9 cellular contexts compared by ENCODE assay signal in genomic region chr6:154410215-154410614, GRCh38. TPM values are rescaled to one million over a fixed set of nuclear protein-coding genes. Genes with fewer than 3 reads are reported as not detected.
A peak's percentile ranks its signal among the peaks of the same experiment; 100 is the strongest.
DNase-seq lines count a peak whose midpoint lies in the region; ATAC-seq and TF ChIP-seq lines count a peak whose summit lies in the region.
"Had no signal": no experiment of that assay in that cellular context is flagged by ENCODE, and none has a peak within 500 bp of the region (broad histone marks: within the 10 kb centered on the region; RNA-seq: fewer than 3 reads in every experiment).

No MANE protein-coding gene starts in this region.

- no peaks in the 10 kb centered on the region for H4K20me1 ChIP-seq in HCT116 (ENCODE audit: insufficient read depth)

- ATAC-seq in HCT116: peak; percentile 47
- ATAC-seq in stimulated activated effector memory CD8-positive, alpha-beta T cell treated with anti-CD3 and anti-CD28 coated beads, Interleukin-12 subunit alpha, Interleukin-12 subunit beta, amount 100 ng/mL, for 72 hours: no peak
- no peak for ATAC-seq in HG03139 (IDR thresholded peaks at IDR 0.05; ENCODE audit: unreplicated experiment)

- RAD21 ChIA-PET in HCT116 (lab: Charles Lee; ENCODE audit: low non-redundant PET in 1 of 2, low total read pairs in 2 of 2, uncharacterized antibody in 2 of 2, unreplicated experiment in 2 of 2): no interaction called here

- H3K4me3 ChIP-seq in HCT116 (replicated peaks in 1 of 2; ENCODE audit: low read depth in 1 of 2, low read length in 2 of 2): peak overlapping the region in 1 of 2 experiments; percentile 18; a peak in 2 of 4 replicates
- H3K4me3 ChIP-seq: HAP-1 had no signal

- CTCF ChIA-PET in HCT116 (lab: Charles Lee): no interaction called here

- no peak overlapping the region for H2AFZ ChIP-seq in HCT116 (ENCODE audit: low read depth, low read length, poor library complexity, severe bottlenecking)

- peak overlapping the region in 1 of 5 experiments; percentile 21 for H3K4me3 Mint-ChIP-seq in brain
- H3K4me3 Mint-ChIP-seq in stimulated activated effector memory CD8-positive, alpha-beta T cell treated with anti-CD3 and anti-CD28 coated beads, Interleukin-12 subunit alpha, Interleukin-12 subunit beta, amount 100 ng/mL, for 72 hours: peak overlapping the region; percentile 28

- peak overlapping the region; percentile 45 for H3K27ac ChIP-seq in HCT116 (ENCODE audit: low read depth, low read length)

- TF ChIP-seq CTCF in HCT116 (IDR thresholded peaks at IDR 0.05 in 2 of 3, conservative IDR thresholded peaks at IDR 0.05 in 1 of 3; ENCODE audit: borderline replicate concordance in 1 of 3, insufficient read depth in 1 of 3, low read depth in 2 of 3, low read length in 2 of 3) (no peak), brain (conservative IDR thresholded peaks at IDR 0.05) (no peak)

- 0 out of 4 replicates have a peak, but pooled peaks cover 0 to 7% of the 10 kb centered on the region in 2 experiments for H3K36me3 ChIP-seq in HCT116 (ENCODE audit: control insufficient read depth in 1 of 2, insufficient read depth in 2 of 2, low read length in 2 of 2)

- intact Hi-C loops in HCT116 (cut with micrococcal nuclease): no loop called here

- peaks cover 0 to 5% (median 0%) of the 10 kb centered on the region in 5 experiments for H3K9me3 Mint-ChIP-seq in brain
- no peaks in the 10 kb centered on the region for H3K9me3 Mint-ChIP-seq in stimulated activated effector memory CD8-positive, alpha-beta T cell treated with anti-CD3 and anti-CD28 coated beads, Interleukin-12 subunit alpha, Interleukin-12 subunit beta, amount 100 ng/mL, for 72 hours

- no peak for TF ChIP-seq RAD21 in HCT116 (IDR thresholded peaks at IDR 0.05; ENCODE audit: low read depth)

- POLR2A ChIA-PET in HCT116 (lab: Charles Lee): no interaction called here

- H3K9me3 ChIP-seq in HCT116 (ENCODE audit: control insufficient read depth in 1 of 2, insufficient read depth in 1 of 2, low read depth in 1 of 2, low read length in 2 of 2): no peaks in the 10 kb centered on the region
- H3K9me3 ChIP-seq: HAP-1 had no signal

- peaks cover 48% of the 10 kb centered on the region for H3K36me3 Mint-ChIP-seq in brain
- H3K36me3 Mint-ChIP-seq in stimulated activated effector memory CD8-positive, alpha-beta T cell treated with anti-CD3 and anti-CD28 coated beads, Interleukin-12 subunit alpha, Interleukin-12 subunit beta, amount 100 ng/mL, for 72 hours: no peaks in the 10 kb centered on the region

- no peaks in the 10 kb centered on the region for H3K27me3 ChIP-seq in HCT116 (ENCODE audit: insufficient read depth, low read length)

- H3K4me1 ChIP-seq in HCT116 (ENCODE audit: control insufficient read depth in 1 of 2, insufficient read depth in 2 of 2, low read length in 2 of 2): peaks cover 25 to 28% of the 10 kb centered on the region in 2 experiments

- H3K9me2 ChIP-seq in HCT116 (ENCODE audit: insufficient read depth): no peaks in the 10 kb centered on the region

- no peak for DNase-seq in HCT116 (ENCODE audit: low read depth, low spot score)
- DNase-seq in kidney tubule cell (ENCODE audit: low spot score): peak; percentile 24
- no peak for DNase-seq in stimulated activated effector memory CD8-positive, alpha-beta T cell treated with anti-CD3 and anti-CD28 coated beads, Interleukin-12 subunit alpha, Interleukin-12 subunit beta, amount 100 ng/mL, for 72 hours (ENCODE audit: low spot score in 2 of 2)
- DNase-seq in amygdala (lab: John Stamatoyannopoulos, UW): no peak
- DNase-seq in NK-92 treated with Interleukin-12 subunit alpha and Interleukin-12 subunit beta, amount 100 ng/mL, for 24 hours (lab: John Stamatoyannopoulos, UW): no peak
- no peak for DNase-seq in NK-92 (lab: John Stamatoyannopoulos, UW; ENCODE audit: unreplicated experiment)

- peaks cover 9% of the 10 kb centered on the region for H3K27me3 Mint-ChIP-seq in brain

- BruUV-seq in HCT116 (replicated peaks; lab: Mats Ljungman, UMichigan): no TSS peak

- H3K27ac Mint-ChIP-seq in brain: peak overlapping the region in 4 of 5 experiments; percentile 28 to 86 (median 64)
- H3K27ac Mint-ChIP-seq in stimulated activated effector memory CD8-positive, alpha-beta T cell treated with anti-CD3 and anti-CD28 coated beads, Interleukin-12 subunit alpha, Interleukin-12 subunit beta, amount 100 ng/mL, for 72 hours: no peak overlapping the region

- peaks cover 25% of the 10 kb centered on the region for H3K4me1 Mint-ChIP-seq in brain
- H3K4me1 Mint-ChIP-seq in stimulated activated effector memory CD8-positive, alpha-beta T cell treated with anti-CD3 and anti-CD28 coated beads, Interleukin-12 subunit alpha, Interleukin-12 subunit beta, amount 100 ng/mL, for 72 hours: peaks cover 16% of the 10 kb centered on the region

- H3K79me2 ChIP-seq in HCT116 (ENCODE audit: insufficient read depth, low read length): no peaks in the 10 kb centered on the region

- peak overlapping the region; percentile 66 for H3K4me2 ChIP-seq in HCT116 (ENCODE audit: low read length)

- peak overlapping the region; percentile 14; the same call in 1 of the 2 replicates for H3K9ac ChIP-seq in HCT116 (ENCODE audit: low read length)

- no peak for TF ChIP-seq POLR2A in HCT116 (IDR thresholded peaks at IDR 0.05; ENCODE audit: borderline replicate concordance, extremely low read depth, insufficient read depth, insufficient read length)

TF ChIP-seq in HCT116, 20 proteins besides CTCF, POLR2A, EP300 and RAD21:
- TF ChIP-seq EZH2phosphoT487 (IDR thresholded peaks at IDR 0.05; ENCODE audit: borderline replicate concordance) (no peak), TCF7L2 (IDR thresholded peaks at IDR 0.05; ENCODE audit: borderline replicate concordance, extremely low read depth, insufficient read depth, insufficient read length) (no peak), SRF (IDR thresholded peaks at IDR 0.05; ENCODE audit: low read depth) (no peak), ZNF274 (IDR thresholded peaks at IDR 0.05; ENCODE audit: low read depth, low read length) (no peak), CEBPB (IDR thresholded peaks at IDR 0.05; ENCODE audit: low read depth) (no peak), ATF3 (IDR thresholded peaks at IDR 0.05) (no peak), ELF1 (IDR thresholded peaks at IDR 0.05; ENCODE audit: borderline replicate concordance, low read depth) (no peak), POLR2AphosphoS5 (IDR thresholded peaks at IDR 0.05; ENCODE audit: low read depth, low read length) (no peak), FOSL1 (IDR thresholded peaks at IDR 0.05; ENCODE audit: low read depth) (no peak), MAX (IDR thresholded peaks at IDR 0.05) (no peak), EZH2 (IDR thresholded peaks at IDR 0.05) (no peak), EGR1 (IDR thresholded peaks at IDR 0.05; ENCODE audit: low read depth) (no peak), CBX3 (IDR thresholded peaks at IDR 0.05; ENCODE audit: low read depth) (no peak), REST (IDR thresholded peaks at IDR 0.05; ENCODE audit: low read depth) (no peak)
TF ChIP-seq in HCT116: peak in this region for 0.

RNA-seq across cellular contexts. Expression of gene IPCEF1, which starts 53.6 kb away (rescaled TPM):
- total RNA-seq in HCT116 (2021; ENCODE audit: unreplicated experiment): 0.32 TPM
- not detected in 2 replicates for polyA plus RNA-seq in HCT116 (2012)
- 3.2 TPM for polyA plus RNA-seq in brain (ENCODE audit: insufficient read depth, low read depth, low replicate concordance)
